Comparison of ENCODE assay signal across 20 cellular contexts in the genomic region with DNA sequence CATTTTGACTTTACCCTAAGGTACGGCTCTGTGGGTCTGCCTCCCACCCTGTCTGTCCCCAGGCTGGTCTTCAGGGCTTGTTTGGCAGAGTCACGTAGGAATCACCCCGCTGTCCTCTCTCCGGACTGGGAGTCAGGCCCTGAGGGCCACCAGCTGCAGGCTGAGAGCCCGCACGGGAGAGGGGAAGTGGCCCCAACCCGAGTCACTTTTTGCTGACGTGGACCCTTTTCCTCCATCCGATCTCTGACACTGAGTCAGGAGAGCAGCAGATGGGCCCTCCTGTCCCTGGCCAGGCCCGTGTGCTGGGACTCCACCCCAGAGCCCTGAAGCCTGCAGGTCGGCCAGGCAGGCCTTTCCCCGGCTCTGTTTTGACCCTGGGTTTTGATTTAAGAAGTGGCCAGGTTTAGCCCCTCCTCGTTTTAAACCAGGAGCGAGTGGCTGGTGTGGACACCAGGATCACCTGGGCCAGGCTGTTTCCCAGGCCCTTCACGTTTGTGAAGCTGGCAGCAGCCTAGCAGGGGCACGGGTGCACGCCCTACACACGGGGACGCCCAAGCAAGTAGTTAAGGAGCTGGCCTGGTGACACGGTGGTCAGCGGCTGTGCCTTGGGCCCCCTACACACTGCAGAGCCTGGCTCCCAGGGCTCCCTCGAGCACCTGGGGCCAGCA. TPM values are rescaled to one million over a fixed set of nuclear protein-coding genes. Genes with fewer than 3 reads are reported as not detected.
DNase-seq lines count a peak whose midpoint lies in the region; ATAC-seq and TF ChIP-seq lines count a peak whose summit lies in the region.
"Had no signal": no experiment of that assay in that cellular context is flagged by ENCODE, and none has a peak within 500 bp of the region (broad histone marks: within the 10 kb centered on the region; RNA-seq: fewer than 3 reads in every experiment).

No MANE protein-coding gene starts in this region.

- dilution Hi-C loops in mammary epithelial cell (cut with HindIII; ENCODE audit: low sequenced_read_pairs), result no loop called here

- CTCF ChIA-PET in mammary epithelial cell (lab: Charles Lee; ENCODE audit: low non-redundant PET), result no interaction called here

- no peaks in the 10 kb centered on the region for H3K9me3 ChIP-seq in right atrium auricular region
- H3K9me3 ChIP-seq in upper lobe of left lung, result no peaks in the 10 kb centered on the region
- H3K9me3 ChIP-seq in mammary epithelial cell (replicated peaks; ENCODE audit: insufficient read depth, low read length), result no peaks in the 10 kb centered on the region
- H3K9me3 ChIP-seq: MG63 had no signal

- no peaks in the 10 kb centered on the region for H3K79me2 ChIP-seq in mammary epithelial cell (ENCODE audit: insufficient read depth, low read length)

- intact Hi-C loops in Right ventricle myocardium superior (cut with DNase I), result no loop called here
- intact Hi-C loops in left ventricle myocardium superior (cut with micrococcal nuclease), result no loop called here
- intact Hi-C loops in mammary epithelial cell (cut with micrococcal nuclease), result no loop called here

- TF ChIP-seq CTCF in right atrium auricular region (IDR thresholded peaks at IDR 0.05) (no peak), upper lobe of left lung (IDR thresholded peaks at IDR 0.05) (no peak), mammary epithelial cell (conservative IDR thresholded peaks at IDR 0.05 in 1 of 2, IDR thresholded peaks at IDR 0.05 in 1 of 2; ENCODE audit: extremely low read depth in 1 of 2, insufficient read depth in 1 of 2, low read depth in 1 of 2, low read length in 2 of 2) (no peak)

- H2AFZ ChIP-seq in mammary epithelial cell (ENCODE audit: low read depth, low read length), result no peak overlapping the region

- H4K20me1 ChIP-seq in mammary epithelial cell (ENCODE audit: insufficient read depth, low read length), result no peaks in the 10 kb centered on the region

- peak; percentile 63 for DNase-seq in Right ventricle myocardium superior
- DNase-seq in right atrium auricular region (ENCODE audit: low spot score), result no peak
- no peak for DNase-seq in left ventricle myocardium superior
- peak; percentile 27 for DNase-seq in medulla oblongata (ENCODE audit: extremely low spot score)
- DNase-seq in upper lobe of left lung, result peak; percentile 19 to 56
- no peak for DNase-seq in GOT3 (lab: John Stamatoyannopoulos, UW)
- no peak for DNase-seq in DMS 273 (lab: John Stamatoyannopoulos, UW; ENCODE audit: unreplicated experiment)
- DNase-seq in mammary epithelial cell, result no peak
- DNase-seq: Kasumi-1; MG63; NCI-H1092; NCI-H146; NCI-H2029 treated with DMSO at 0.1 percent for 48 hours; NCI-H510A; NCI-H748 treated with DMSO at 0.1 percent for 48 hours; NK-92 treated with Interleukin-12 subunit alpha and Interleukin-12 subunit beta, amount 100 ng/mL, for 24 hours; SIG-M5 had no signal

- in situ Hi-C loops in mammary epithelial cell (cut with MboI; ENCODE audit: low sequenced_read_pairs in 2 of 2), result no loop called here

- no peak for TF ChIP-seq EP300 in upper lobe of left lung (IDR thresholded peaks at IDR 0.05)

- H3K27me3 ChIP-seq in right atrium auricular region (no peaks in the 10 kb centered on the region), upper lobe of left lung (no peaks in the 10 kb centered on the region), mammary epithelial cell (ENCODE audit: insufficient read depth, low read length) (no peaks in the 10 kb centered on the region)
- H3K27me3 ChIP-seq: MG63 had no signal

- H3K4me3 ChIP-seq in right atrium auricular region (no peak overlapping the region), upper lobe of left lung (no peak overlapping the region), mammary epithelial cell (replicated peaks in 1 of 3; ENCODE audit: insufficient read depth in 1 of 3, low read depth in 2 of 3, low read length in 3 of 3) (no peak overlapping the region)
- H3K4me3 ChIP-seq: MG63 had no signal

- H3K36me3 ChIP-seq in right atrium auricular region (peaks cover 32% of the 10 kb centered on the region), upper lobe of left lung (peaks cover 6 to 67% (median 54%) of the 10 kb centered on the region in 4 donors), mammary epithelial cell (ENCODE audit: insufficient read depth, low read length) (no peaks in the 10 kb centered on the region)
- H3K36me3 ChIP-seq: MG63 had no signal

- no peak overlapping the region for H3K4me2 ChIP-seq in mammary epithelial cell (ENCODE audit: insufficient read depth, low read depth, low read length)

- no peak overlapping the region for H3K9ac ChIP-seq in mammary epithelial cell (ENCODE audit: insufficient read depth, low read length)

- no peak for TF ChIP-seq POLR2A in upper lobe of left lung (IDR thresholded peaks at IDR 0.05)

- 84 to 89% methylated on average over 8 to 21 of the region's 22 CpGs for WGBS in upper lobe of left lung, 2 donors
- 87% methylated on average over 16 of the region's 22 CpGs for WGBS in mammary epithelial cell (ENCODE audit: low coverage, missing lambda C conversion rate)

- H3K4me1 ChIP-seq in right atrium auricular region, result peaks cover 0 to 9% of the 10 kb centered on the region in 2 donors
- H3K4me1 ChIP-seq in upper lobe of left lung, result peaks cover 0 to 19% (median 10%) of the 10 kb centered on the region in 4 donors
- no peaks in the 10 kb centered on the region for H3K4me1 ChIP-seq in mammary epithelial cell (ENCODE audit: insufficient read depth, low read length)

- no TSS peak for BruUV-seq in mammary epithelial cell (replicated peaks; lab: Mats Ljungman, UMichigan)

- peak; percentile 5 for ATAC-seq in Right ventricle myocardium superior (ENCODE audit: poor library complexity)
- peak; percentile 17 for ATAC-seq in left ventricle myocardium superior
- ATAC-seq in upper lobe of left lung (ENCODE audit: low FRiP score in 2 of 2), result peak in 1 of 2 donors; percentile 6
- ATAC-seq: SK-N-SH treated with all-trans-retinoic acid at 6 μM for 48 hours had no signal

- H3K27ac ChIP-seq in right atrium auricular region, result no peak overlapping the region
- no peak overlapping the region for H3K27ac ChIP-seq in upper lobe of left lung
- H3K27ac ChIP-seq in mammary epithelial cell (ENCODE audit: insufficient read depth, low read depth, low read length), result no peak overlapping the region

RNA-seq across cellular contexts. Expression of gene TEX22, which starts 12.5 kb away (rescaled TPM):
- total RNA-seq in Right ventricle myocardium superior (1.9 TPM), right atrium auricular region (under 1 TPM in 1 of 2 donors, not detected in 1; 0.16 TPM), left ventricle myocardium superior (1.6 TPM), upper lobe of left lung (1 to 10 TPM in 3 of 6 donors, not detected in 3; 1.2 to 2.1 (median 1.9) TPM), mammary epithelial cell (1 to 10 TPM in 1 of 2 donors, under 1 TPM in 1; 0.17 to 2.3 TPM)
- 0.02 TPM for polyA plus RNA-seq in mammary epithelial cell
- polyA minus RNA-seq in mammary epithelial cell, result not detected
- total RNA-seq: A172, HT-29 had no signal

RNA-seq across cellular contexts. Expression of gene MTA1, which starts 33.8 kb away (rescaled TPM):
- total RNA-seq in Right ventricle myocardium superior (191 TPM), right atrium auricular region (10 to 100 TPM; 51.9 to 61.7 TPM), left ventricle myocardium superior (201 TPM), upper lobe of left lung (100 to 1,000 TPM in 2 of 6 donors, 10 to 100 TPM in 4; 64.8 to 315 (median 94.9) TPM), mammary epithelial cell (100 to 1,000 TPM in 1 of 2 donors, 10 to 100 TPM in 1; 52.3 to 120 TPM)
- polyA plus RNA-seq in mammary epithelial cell, result 50.7 TPM
- polyA minus RNA-seq in mammary epithelial cell, result 54.0 TPM

Comparison
In these comparisons a context has a peak if more than half of its experiments do, and no peak if none do; other contexts are left out.
1. DNase-seq: peak in Right ventricle myocardium superior (single experiment), medulla oblongata (single experiment) and upper lobe of left lung (2 of 2); none in right atrium auricular region (single experiment), left ventricle myocardium superior (single experiment), GOT3 (single experiment), DMS 273 (single experiment) and mammary epithelial cell (single experiment).